In genomic region chr10:71213761-71214440, GRCh38 we compare ENCODE assay signal across 8 cellular contexts. TPM values are rescaled to one million over a fixed set of nuclear protein-coding genes. Genes with fewer than 3 reads are reported as not detected.
DNase-seq lines count a peak whose midpoint lies in the region; ATAC-seq and TF ChIP-seq lines count a peak whose summit lies in the region.

No MANE protein-coding gene starts in this region.

- TF ChIP-seq CTCF in WERI-Rb-1 (IDR thresholded peaks at IDR 0.05; ENCODE audit: low read depth, low read length): no peak

- peaks cover 18% of the 10 kb centered on the region for H3K4me1 ChIP-seq in iPS DF 6.9 (ENCODE audit: control insufficient read depth, insufficient read depth, low read length)
- H3K4me1 ChIP-seq in skeletal muscle tissue (ENCODE audit: control insufficient read depth in 3 of 3, insufficient read depth in 3 of 3, low read length in 3 of 3): peaks cover 25 to 47% (median 42%) of the 10 kb centered on the region in 3 donors

- no CpG with 5 or more reads among the region's 33 CpGs for WGBS in iPS DF 6.9 (ENCODE audit: insufficient coverage, insufficient read length)

- H3K4me3 ChIP-seq in H7 (ENCODE audit: insufficient read depth, low read depth, low read length) (peak overlapping the region; percentile 78), WERI-Rb-1 (ENCODE audit: low read depth, low read length) (peak overlapping the region; percentile 84), iPS DF 6.9 (ENCODE audit: low read length) (peak overlapping the region; percentile 55; the same call in 1 of the 2 replicates), skeletal muscle tissue (ENCODE audit: low read length in 3 of 3) (peak overlapping the region; percentile 74 to 85 (median 84))

- DNase-seq in H7 (peak; percentile 87), WERI-Rb-1 (peak; percentile 45), iPS DF 6.9 (ENCODE audit: low read depth, low spot score) (no peak), germinal center (ENCODE audit: low spot score) (no peak), SKM-1 (lab: John Stamatoyannopoulos, UW; ENCODE audit: unreplicated experiment) (no peak)
- DNase-seq in activated naive CD4-positive, alpha-beta T cell treated with anti-CD3 and anti-CD28 coated beads, Interleukin-2, amount 50 U/mL, for 16 hours: no peak

- H3K27me3 ChIP-seq in H7 (ENCODE audit: control insufficient read depth, insufficient read depth, low read length) (peaks cover 44% of the 10 kb centered on the region), WERI-Rb-1 (ENCODE audit: insufficient read depth, low read depth, severe bottlenecking) (no peaks in the 10 kb centered on the region), iPS DF 6.9 (ENCODE audit: control insufficient read depth, insufficient read depth, low read length) (peaks cover 8% of the 10 kb centered on the region; the same call in 1 of the 2 replicates), skeletal muscle tissue (ENCODE audit: control insufficient read depth in 3 of 3, insufficient read depth in 3 of 3, low read length in 3 of 3) (peaks cover 0 to 23% (median 15%) of the 10 kb centered on the region in 3 donors)

- H3K27ac ChIP-seq in WERI-Rb-1: no peak overlapping the region
- H3K27ac ChIP-seq in iPS DF 6.9 (ENCODE audit: low read length): no peak overlapping the region
- no peak overlapping the region for H3K27ac ChIP-seq in skeletal muscle tissue (ENCODE audit: low read depth, low read length)

- H3K9me3 ChIP-seq in WERI-Rb-1 (ENCODE audit: severe bottlenecking) (no peaks in the 10 kb centered on the region), iPS DF 6.9 (ENCODE audit: control insufficient read depth, insufficient read depth, low read length) (no peaks in the 10 kb centered on the region), skeletal muscle tissue (ENCODE audit: control insufficient read depth in 3 of 3, low read length in 3 of 3) (no peaks in the 10 kb centered on the region)

- H3K36me3 ChIP-seq in H7 (replicated peaks; ENCODE audit: control insufficient read depth, insufficient read depth, low read length) (no peaks in the 10 kb centered on the region), WERI-Rb-1 (no peaks in the 10 kb centered on the region), iPS DF 6.9 (ENCODE audit: control insufficient read depth, insufficient read depth, low read length) (no peaks in the 10 kb centered on the region), skeletal muscle tissue (ENCODE audit: control insufficient read depth in 3 of 3, insufficient read depth in 3 of 3, low read length in 3 of 3) (no peaks in the 10 kb centered on the region)

- no peak for ATAC-seq in HG03565 (IDR thresholded peaks at IDR 0.05; ENCODE audit: unreplicated experiment)

- peak overlapping the region in 2 of 3 donors; percentile 70 to 83 for H3K9ac ChIP-seq in skeletal muscle tissue (ENCODE audit: low read depth in 1 of 3, low read length in 3 of 3)

RNA-seq across cellular contexts. Expression of gene UNC5B, which starts 1.5 kb away (rescaled TPM):
- total RNA-seq in H7 (2014; rRNA removed; shearing (Covaris generic)): 34.7 and 40.2 TPM in 2 replicates
- total RNA-seq in skeletal muscle tissue: 6.3 TPM

Comparison
In these comparisons a context has a peak if more than half of its experiments do, and no peak if none do; other contexts are left out.
1. DNase-seq: peak in H7 (single experiment) and WERI-Rb-1 (single experiment); none in iPS DF 6.9 (single experiment), germinal center (single experiment), SKM-1 (single experiment) and activated naive CD4-positive, alpha-beta T cell treated with anti-CD3 and anti-CD28 coated beads, Interleukin-2, amount 50 U/mL, for 16 hours (single experiment).
2. Peak in every context shown above with its lines, with median percentiles within 50 percentile points of each other: H3K4me3 ChIP-seq.